Comparison of ENCODE assay signal across 1 cellular context in genomic region chr1:161115132-161115711, GRCh38.
TF ChIP-seq lines count a peak whose summit lies in the region.

No MANE protein-coding gene starts in this region.

TF ChIP-seq in K562, 482 proteins besides CTCF, POLR2A, EP300 and RAD21 (continued from another document):
- no peak for TF ChIP-seq ARID3A (IDR thresholded peaks at IDR 0.05; ENCODE audit: borderline replicate concordance, low read depth, low read length)
- TF ChIP-seq KLF13 (tag; IDR thresholded peaks at IDR 0.05; ENCODE audit: borderline replicate concordance, low read depth): no peak
- TF ChIP-seq, protein P1, sequence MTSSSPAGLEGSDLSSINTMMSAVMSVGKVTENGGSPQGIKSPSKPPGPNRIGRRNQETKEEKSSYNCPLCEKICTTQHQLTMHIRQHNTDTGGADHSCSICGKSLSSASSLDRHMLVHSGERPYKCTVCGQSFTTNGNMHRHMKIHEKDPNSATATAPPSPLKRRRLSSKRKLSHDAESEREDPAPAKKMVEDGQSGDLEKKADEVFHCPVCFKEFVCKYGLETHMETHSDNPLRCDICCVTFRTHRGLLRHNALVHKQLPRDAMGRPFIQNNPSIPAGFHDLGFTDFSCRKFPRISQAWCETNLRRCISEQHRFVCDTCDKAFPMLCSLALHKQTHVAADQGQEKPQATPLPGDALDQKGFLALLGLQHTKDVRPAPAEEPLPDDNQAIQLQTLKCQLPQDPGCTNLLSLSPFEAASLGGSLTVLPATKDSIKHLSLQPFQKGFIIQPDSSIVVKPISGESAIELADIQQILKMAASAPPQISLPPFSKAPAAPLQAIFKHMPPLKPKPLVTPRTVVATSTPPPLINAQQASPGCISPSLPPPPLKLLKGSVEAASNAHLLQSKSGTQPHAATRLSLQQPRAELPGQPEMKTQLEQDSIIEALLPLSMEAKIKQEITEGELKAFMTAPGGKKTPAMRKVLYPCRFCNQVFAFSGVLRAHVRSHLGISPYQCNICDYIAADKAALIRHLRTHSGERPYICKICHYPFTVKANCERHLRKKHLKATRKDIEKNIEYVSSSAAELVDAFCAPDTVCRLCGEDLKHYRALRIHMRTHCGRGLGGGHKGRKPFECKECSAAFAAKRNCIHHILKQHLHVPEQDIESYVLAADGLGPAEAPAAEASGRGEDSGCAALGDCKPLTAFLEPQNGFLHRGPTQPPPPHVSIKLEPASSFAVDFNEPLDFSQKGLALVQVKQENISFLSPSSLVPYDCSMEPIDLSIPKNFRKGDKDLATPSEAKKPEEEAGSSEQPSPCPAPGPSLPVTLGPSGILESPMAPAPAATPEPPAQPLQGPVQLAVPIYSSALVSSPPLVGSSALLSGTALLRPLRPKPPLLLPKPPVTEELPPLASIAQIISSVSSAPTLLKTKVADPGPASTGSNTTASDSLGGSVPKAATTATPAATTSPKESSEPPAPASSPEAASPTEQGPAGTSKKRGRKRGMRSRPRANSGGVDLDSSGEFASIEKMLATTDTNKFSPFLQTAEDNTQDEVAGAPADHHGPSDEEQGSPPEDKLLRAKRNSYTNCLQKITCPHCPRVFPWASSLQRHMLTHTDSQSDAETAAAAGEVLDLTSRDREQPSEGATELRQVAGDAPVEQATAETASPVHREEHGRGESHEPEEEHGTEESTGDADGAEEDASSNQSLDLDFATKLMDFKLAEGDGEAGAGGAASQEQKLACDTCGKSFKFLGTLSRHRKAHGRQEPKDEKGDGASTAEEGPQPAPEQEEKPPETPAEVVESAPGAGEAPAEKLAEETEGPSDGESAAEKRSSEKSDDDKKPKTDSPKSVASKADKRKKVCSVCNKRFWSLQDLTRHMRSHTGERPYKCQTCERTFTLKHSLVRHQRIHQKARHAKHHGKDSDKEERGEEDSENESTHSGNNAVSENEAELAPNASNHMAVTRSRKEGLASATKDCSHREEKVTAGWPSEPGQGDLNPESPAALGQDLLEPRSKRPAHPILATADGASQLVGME (CRISPR knock-in tag; IDR thresholded peaks at IDR 0.05): no peak
- no peak for TF ChIP-seq ZNF408 (CRISPR knock-in tag; IDR thresholded peaks at IDR 0.05; ENCODE audit: low read depth)
- TF ChIP-seq KLF10 (CRISPR knock-in tag; IDR thresholded peaks at IDR 0.05): no peak
- no peak for TF ChIP-seq FOXJ3 (CRISPR knock-in tag; IDR thresholded peaks at IDR 0.05)
- TF ChIP-seq CBX5 (IDR thresholded peaks at IDR 0.05; ENCODE audit: borderline replicate concordance, low read depth): no peak
- TF ChIP-seq, protein P2, sequence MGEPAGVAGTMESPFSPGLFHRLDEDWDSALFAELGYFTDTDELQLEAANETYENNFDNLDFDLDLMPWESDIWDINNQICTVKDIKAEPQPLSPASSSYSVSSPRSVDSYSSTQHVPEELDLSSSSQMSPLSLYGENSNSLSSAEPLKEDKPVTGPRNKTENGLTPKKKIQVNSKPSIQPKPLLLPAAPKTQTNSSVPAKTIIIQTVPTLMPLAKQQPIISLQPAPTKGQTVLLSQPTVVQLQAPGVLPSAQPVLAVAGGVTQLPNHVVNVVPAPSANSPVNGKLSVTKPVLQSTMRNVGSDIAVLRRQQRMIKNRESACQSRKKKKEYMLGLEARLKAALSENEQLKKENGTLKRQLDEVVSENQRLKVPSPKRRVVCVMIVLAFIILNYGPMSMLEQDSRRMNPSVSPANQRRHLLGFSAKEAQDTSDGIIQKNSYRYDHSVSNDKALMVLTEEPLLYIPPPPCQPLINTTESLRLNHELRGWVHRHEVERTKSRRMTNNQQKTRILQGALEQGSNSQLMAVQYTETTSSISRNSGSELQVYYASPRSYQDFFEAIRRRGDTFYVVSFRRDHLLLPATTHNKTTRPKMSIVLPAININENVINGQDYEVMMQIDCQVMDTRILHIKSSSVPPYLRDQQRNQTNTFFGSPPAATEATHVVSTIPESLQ (CRISPR knock-in tag; IDR thresholded peaks at IDR 0.05): no peak
- TF ChIP-seq CBX1 (IDR thresholded peaks at IDR 0.05; ENCODE audit: low read depth): no peak
- TF ChIP-seq CHD1 (IDR thresholded peaks at IDR 0.05; ENCODE audit: low read length): no peak
- no peak for TF ChIP-seq WHSC1 (IDR thresholded peaks at IDR 0.05; ENCODE audit: low read length)
- TF ChIP-seq NR3C1 (CRISPR knock-in tag; IDR thresholded peaks at IDR 0.05): no peak
- TF ChIP-seq ZNF263 (CRISPR knock-in tag; IDR thresholded peaks at IDR 0.05; ENCODE audit: borderline replicate concordance): no peak
- TF ChIP-seq MAFF (IDR thresholded peaks at IDR 0.05; ENCODE audit: low read length): no peak
- no peak for TF ChIP-seq ZFP1 (CRISPR knock-in tag; IDR thresholded peaks at IDR 0.05)
- no peak for TF ChIP-seq RFX5 (IDR thresholded peaks at IDR 0.05; ENCODE audit: low read depth, low read length)
- TF ChIP-seq EP400 (IDR thresholded peaks at IDR 0.05): no peak; the same call in 1 of the 2 replicates
- no peak for TF ChIP-seq KDM1A (IDR thresholded peaks at IDR 0.05)
- peak; percentile 95 for TF ChIP-seq FOSL1 (tag; conservative IDR thresholded peaks at IDR 0.05)
- no peak for TF ChIP-seq CSDE1 (IDR thresholded peaks at IDR 0.05)
- TF ChIP-seq PTBP1 (IDR thresholded peaks at IDR 0.05; ENCODE audit: low read depth, low read length): no peak
- peak; percentile 57 for TF ChIP-seq CXXC5 (CRISPR knock-in tag; IDR thresholded peaks at IDR 0.05)
- no peak for TF ChIP-seq ZBTB34 (CRISPR knock-in tag; IDR thresholded peaks at IDR 0.05)
- no peak for TF ChIP-seq HOMEZ (CRISPR knock-in tag; IDR thresholded peaks at IDR 0.05)
- TF ChIP-seq SIN3B (IDR thresholded peaks at IDR 0.05; ENCODE audit: low read depth): no peak
- TF ChIP-seq ZNF644 (tag; IDR thresholded peaks at IDR 0.05; ENCODE audit: low read depth): no peak
- TF ChIP-seq TAF15 (IDR thresholded peaks at IDR 0.05; ENCODE audit: low read depth, low read length): no peak
- TF ChIP-seq, protein P3, sequence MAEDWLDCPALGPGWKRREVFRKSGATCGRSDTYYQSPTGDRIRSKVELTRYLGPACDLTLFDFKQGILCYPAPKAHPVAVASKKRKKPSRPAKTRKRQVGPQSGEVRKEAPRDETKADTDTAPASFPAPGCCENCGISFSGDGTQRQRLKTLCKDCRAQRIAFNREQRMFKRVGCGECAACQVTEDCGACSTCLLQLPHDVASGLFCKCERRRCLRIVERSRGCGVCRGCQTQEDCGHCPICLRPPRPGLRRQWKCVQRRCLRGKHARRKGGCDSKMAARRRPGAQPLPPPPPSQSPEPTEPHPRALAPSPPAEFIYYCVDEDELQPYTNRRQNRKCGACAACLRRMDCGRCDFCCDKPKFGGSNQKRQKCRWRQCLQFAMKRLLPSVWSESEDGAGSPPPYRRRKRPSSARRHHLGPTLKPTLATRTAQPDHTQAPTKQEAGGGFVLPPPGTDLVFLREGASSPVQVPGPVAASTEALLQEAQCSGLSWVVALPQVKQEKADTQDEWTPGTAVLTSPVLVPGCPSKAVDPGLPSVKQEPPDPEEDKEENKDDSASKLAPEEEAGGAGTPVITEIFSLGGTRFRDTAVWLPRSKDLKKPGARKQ (CRISPR knock-in tag; IDR thresholded peaks at IDR 0.05): no peak
- no peak for TF ChIP-seq SMAD2 (IDR thresholded peaks at IDR 0.05; ENCODE audit: low read depth, low read length)
- no peak for TF ChIP-seq POLR3G (IDR thresholded peaks at IDR 0.05; ENCODE audit: extremely low read depth, insufficient read length, insufficient replicate concordance)
- TF ChIP-seq MECOM (CRISPR knock-in tag; IDR thresholded peaks at IDR 0.05): no peak
- peak in 1 of 2 experiments; percentile 83; a peak in 2 of 4 replicates for TF ChIP-seq ZNF318 (IDR thresholded peaks at IDR 0.05; ENCODE audit: borderline replicate concordance in 1 of 2, low read depth in 1 of 2)
- no peak for TF ChIP-seq CHD4 (IDR thresholded peaks at IDR 0.05; ENCODE audit: insufficient read depth, insufficient replicate concordance, low read depth, low read length, poor library complexity, severe bottlenecking)
- TF ChIP-seq PHB2 (IDR thresholded peaks at IDR 0.05; ENCODE audit: low read depth): no peak
- no peak for TF ChIP-seq ZNF445 (CRISPR knock-in tag; IDR thresholded peaks at IDR 0.05; ENCODE audit: low read depth)
- no peak for TF ChIP-seq IRF1 (CRISPR knock-in tag; IDR thresholded peaks at IDR 0.05; ENCODE audit: borderline replicate concordance)
- no peak for TF ChIP-seq NFYB (IDR thresholded peaks at IDR 0.05; ENCODE audit: extremely low read depth, insufficient read length)
- TF ChIP-seq PRPF4 (IDR thresholded peaks at IDR 0.05; ENCODE audit: insufficient read depth, low read depth, low read length, poor library complexity, severe bottlenecking): no peak
TF ChIP-seq in K562: peak in this region for 52.
